In the genomic region with DNA sequence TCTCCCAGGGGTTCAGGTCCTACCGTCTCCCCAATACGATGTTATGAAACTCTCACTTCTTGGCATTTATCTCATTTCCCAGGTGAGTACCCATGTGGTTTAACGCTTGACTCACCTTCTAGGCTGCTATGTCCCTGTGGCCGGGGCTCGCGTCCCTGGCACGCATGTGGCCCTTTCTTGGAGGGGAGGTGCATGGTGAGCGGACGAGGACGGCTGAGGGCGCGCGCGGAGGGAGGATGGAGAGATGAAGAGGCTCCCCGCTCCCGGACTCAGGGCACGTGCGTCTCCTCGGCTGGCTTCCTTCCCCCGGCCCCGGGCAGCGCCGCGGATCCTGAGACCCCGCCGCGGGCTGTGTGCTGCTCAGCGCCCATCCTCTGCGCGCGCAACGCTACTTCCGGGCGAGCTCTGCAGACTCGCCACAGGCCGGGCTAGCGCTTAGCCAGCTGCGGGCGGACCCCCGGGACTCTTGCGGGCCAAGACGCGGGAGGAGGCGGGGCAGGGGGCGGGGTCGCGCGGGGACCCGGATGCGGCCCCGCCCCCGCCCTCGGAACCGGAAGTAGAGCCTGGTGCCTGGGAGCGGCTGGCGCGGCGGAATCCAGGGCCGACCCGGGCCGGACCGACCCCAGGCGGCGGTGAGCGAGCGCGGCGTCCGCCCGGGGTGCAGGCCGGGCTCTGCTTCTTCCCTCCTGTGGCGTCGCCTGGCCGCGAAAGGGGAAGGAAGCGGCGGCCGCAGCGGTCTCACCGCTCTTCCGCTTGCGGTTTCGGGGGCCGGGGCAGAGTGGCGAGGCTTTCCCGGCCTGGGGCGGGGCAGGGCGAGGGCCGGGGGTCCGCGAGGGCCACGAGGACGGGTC, we compare ENCODE assay signal across 8 cellular contexts. TPM values are rescaled to one million over a fixed set of nuclear protein-coding genes. Genes with fewer than 3 reads are reported as not detected.
DNase-seq lines count a peak whose midpoint lies in the region; ATAC-seq and TF ChIP-seq lines count a peak whose summit lies in the region.

A gene (plus strand): TSS at position 547 of the 851 bp plus-strand sequence. CDS start 8,769 bp downstream, outside the sequence.

- peak within 1 kb of the TSS; percentile 95 for H3K27ac ChIP-seq in breast epithelium

- H3K4me1 ChIP-seq in breast epithelium, result peaks cover 0 to 12% of the 10 kb centered on the region in 2 donors

- ATAC-seq in HG02678 (IDR thresholded peaks at IDR 0.05; ENCODE audit: unreplicated experiment), result peak; percentile 64
- peak; percentile 87 for ATAC-seq in WTC11
- no peak for ATAC-seq in GM18861 (IDR thresholded peaks at IDR 0.05; ENCODE audit: unreplicated experiment)

- peak; percentile 21 for TF ChIP-seq POLR2A in breast epithelium (IDR thresholded peaks at IDR 0.05)

- H3K27ac Mint-ChIP-seq in WTC11, result peak within 1 kb of the TSS; percentile 93

- H3K36me3 Mint-ChIP-seq in WTC11, result peaks cover 18% of the 10 kb centered on the region

- no peaks in the 10 kb centered on the region for H3K27me3 Mint-ChIP-seq in WTC11 (ENCODE audit: low read depth)

- peaks cover 31% of the 10 kb centered on the region for H3K4me1 Mint-ChIP-seq in WTC11

- H3K4me3 ChIP-seq in breast epithelium, result peak within 1 kb of the TSS; percentile 96 to 99 (median 97)
- H3K4me3 ChIP-seq in iPS-18c (ENCODE audit: insufficient read depth, low read depth, low read length), result peak within 1 kb of the TSS; percentile 93
- H3K4me3 ChIP-seq in skeletal muscle cell (ENCODE audit: low read depth, low read length), result peak within 1 kb of the TSS; percentile 87

- POLR2A ChIA-PET in WTC11 (lab: Charles Lee), result interaction anchor here (0.6 to 0.9 kb wide), 2 partner anchors 12 to 34 kb away, joined by 4 read pairs; no protein-coding TSS in a partner anchor

- intact Hi-C loops in breast epithelium (cut with DNase I; ENCODE audit: low total_unique reads), result no loop called here

- TF ChIP-seq CTCF in WTC11 (IDR thresholded peaks at IDR 0.05) (no peak), breast epithelium (IDR thresholded peaks at IDR 0.05) (no peak)

- H3K36me3 ChIP-seq in breast epithelium, result no peaks in the 10 kb centered on the region

- no peaks in the 10 kb centered on the region for H3K27me3 ChIP-seq in breast epithelium

- DNase-seq in DMS53 (lab: John Stamatoyannopoulos, UW), result peak; percentile 95
- DNase-seq in NCI-H2171 (lab: John Stamatoyannopoulos, UW), result peak; percentile 75
- DNase-seq in WTC11 (ENCODE audit: low spot score), result peak; percentile 91
- peak; percentile 64 to 79 for DNase-seq in breast epithelium (ENCODE audit: low spot score in 2 of 2)
- peak; percentile 57 for DNase-seq in skeletal muscle cell (ENCODE audit: low read depth)

- no peaks in the 10 kb centered on the region for H3K9me3 Mint-ChIP-seq in WTC11

- no peaks in the 10 kb centered on the region for H3K9me3 ChIP-seq in breast epithelium
- no peaks in the 10 kb centered on the region for H3K9me3 ChIP-seq in iPS-18c (ENCODE audit: control insufficient read depth, insufficient read depth, low read length)

- CTCF ChIA-PET in WTC11 (lab: Charles Lee), result interaction anchor here (0.6 to 2.1 kb wide), 5 partner anchors 20 to 1415 kb away, joined by 3 to 7 read pairs (median 5); no protein-coding TSS in a partner anchor

- peak within 1 kb of the TSS; percentile 93 for H3K4me3 Mint-ChIP-seq in WTC11

TF ChIP-seq in WTC11, 78 proteins besides CTCF, POLR2A, EP300 and RAD21 (continues in another document):
- TF ChIP-seq RELA (CRISPR knock-in tag; IDR thresholded peaks at IDR 0.05; ENCODE audit: borderline replicate concordance) (0 out of 2 replicates have a peak, but pooled peaks have one; percentile 38), ZNF263 (CRISPR knock-in tag; IDR thresholded peaks at IDR 0.05; ENCODE audit: low read depth) (peak; percentile 48), ETV6 (CRISPR knock-in tag; IDR thresholded peaks at IDR 0.05) (peak; percentile 85), FOXK1 (CRISPR knock-in tag; IDR thresholded peaks at IDR 0.05) (peak; percentile 6; the same call in 1 of the 2 replicates), NR2C2 (CRISPR knock-in tag; IDR thresholded peaks at IDR 0.05) (no peak), TP53 (CRISPR knock-in tag; IDR thresholded peaks at IDR 0.05) (0 out of 2 replicates have a peak, but pooled peaks have one; percentile 56), ESRRA (CRISPR knock-in tag; IDR thresholded peaks at IDR 0.05; ENCODE audit: borderline replicate concordance) (0 out of 2 replicates have a peak, but pooled peaks have one; percentile 24), CBFB (CRISPR knock-in tag; IDR thresholded peaks at IDR 0.05; ENCODE audit: low read depth) (peak; percentile 26; the same call in 1 of the 2 replicates)
- TF ChIP-seq, protein P1, sequence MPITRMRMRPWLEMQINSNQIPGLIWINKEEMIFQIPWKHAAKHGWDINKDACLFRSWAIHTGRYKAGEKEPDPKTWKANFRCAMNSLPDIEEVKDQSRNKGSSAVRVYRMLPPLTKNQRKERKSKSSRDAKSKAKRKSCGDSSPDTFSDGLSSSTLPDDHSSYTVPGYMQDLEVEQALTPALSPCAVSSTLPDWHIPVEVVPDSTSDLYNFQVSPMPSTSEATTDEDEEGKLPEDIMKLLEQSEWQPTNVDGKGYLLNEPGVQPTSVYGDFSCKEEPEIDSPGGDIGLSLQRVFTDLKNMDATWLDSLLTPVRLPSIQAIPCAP (CRISPR knock-in tag; IDR thresholded peaks at IDR 0.05), result no peak
- TF ChIP-seq, protein P2, sequence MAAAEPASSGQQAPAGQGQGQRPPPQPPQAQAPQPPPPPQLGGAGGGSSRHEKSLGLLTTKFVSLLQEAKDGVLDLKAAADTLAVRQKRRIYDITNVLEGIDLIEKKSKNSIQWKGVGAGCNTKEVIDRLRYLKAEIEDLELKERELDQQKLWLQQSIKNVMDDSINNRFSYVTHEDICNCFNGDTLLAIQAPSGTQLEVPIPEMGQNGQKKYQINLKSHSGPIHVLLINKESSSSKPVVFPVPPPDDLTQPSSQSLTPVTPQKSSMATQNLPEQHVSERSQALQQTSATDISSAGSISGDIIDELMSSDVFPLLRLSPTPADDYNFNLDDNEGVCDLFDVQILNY (CRISPR knock-in tag; IDR thresholded peaks at IDR 0.05), result peak; percentile 43; the same call in 1 of the 2 replicates
- TF ChIP-seq, protein P3, sequence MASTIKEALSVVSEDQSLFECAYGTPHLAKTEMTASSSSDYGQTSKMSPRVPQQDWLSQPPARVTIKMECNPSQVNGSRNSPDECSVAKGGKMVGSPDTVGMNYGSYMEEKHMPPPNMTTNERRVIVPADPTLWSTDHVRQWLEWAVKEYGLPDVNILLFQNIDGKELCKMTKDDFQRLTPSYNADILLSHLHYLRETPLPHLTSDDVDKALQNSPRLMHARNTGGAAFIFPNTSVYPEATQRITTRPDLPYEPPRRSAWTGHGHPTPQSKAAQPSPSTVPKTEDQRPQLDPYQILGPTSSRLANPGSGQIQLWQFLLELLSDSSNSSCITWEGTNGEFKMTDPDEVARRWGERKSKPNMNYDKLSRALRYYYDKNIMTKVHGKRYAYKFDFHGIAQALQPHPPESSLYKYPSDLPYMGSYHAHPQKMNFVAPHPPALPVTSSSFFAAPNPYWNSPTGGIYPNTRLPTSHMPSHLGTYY (CRISPR knock-in tag; IDR thresholded peaks at IDR 0.05), result no peak
- TF ChIP-seq, protein P4, sequence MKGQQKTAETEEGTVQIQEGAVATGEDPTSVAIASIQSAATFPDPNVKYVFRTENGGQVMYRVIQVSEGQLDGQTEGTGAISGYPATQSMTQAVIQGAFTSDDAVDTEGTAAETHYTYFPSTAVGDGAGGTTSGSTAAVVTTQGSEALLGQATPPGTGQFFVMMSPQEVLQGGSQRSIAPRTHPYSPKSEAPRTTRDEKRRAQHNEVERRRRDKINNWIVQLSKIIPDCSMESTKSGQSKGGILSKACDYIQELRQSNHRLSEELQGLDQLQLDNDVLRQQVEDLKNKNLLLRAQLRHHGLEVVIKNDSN (CRISPR knock-in tag; IDR thresholded peaks at IDR 0.05), result peak; percentile 63; the same call in 1 of the 2 replicates
- TF ChIP-seq, protein P5, sequence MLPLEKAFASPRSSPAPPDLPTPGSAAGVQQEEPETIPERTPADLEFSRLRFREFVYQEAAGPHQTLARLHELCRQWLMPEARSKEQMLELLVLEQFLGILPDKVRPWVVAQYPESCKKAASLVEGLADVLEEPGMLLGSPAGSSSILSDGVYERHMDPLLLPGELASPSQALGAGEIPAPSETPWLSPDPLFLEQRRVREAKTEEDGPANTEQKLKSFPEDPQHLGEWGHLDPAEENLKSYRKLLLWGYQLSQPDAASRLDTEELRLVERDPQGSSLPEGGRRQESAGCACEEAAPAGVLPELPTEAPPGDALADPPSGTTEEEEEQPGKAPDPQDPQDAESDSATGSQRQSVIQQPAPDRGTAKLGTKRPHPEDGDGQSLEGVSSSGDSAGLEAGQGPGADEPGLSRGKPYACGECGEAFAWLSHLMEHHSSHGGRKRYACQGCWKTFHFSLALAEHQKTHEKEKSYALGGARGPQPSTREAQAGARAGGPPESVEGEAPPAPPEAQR (CRISPR knock-in tag; IDR thresholded peaks at IDR 0.05), result no peak
- TF ChIP-seq, protein P6, sequence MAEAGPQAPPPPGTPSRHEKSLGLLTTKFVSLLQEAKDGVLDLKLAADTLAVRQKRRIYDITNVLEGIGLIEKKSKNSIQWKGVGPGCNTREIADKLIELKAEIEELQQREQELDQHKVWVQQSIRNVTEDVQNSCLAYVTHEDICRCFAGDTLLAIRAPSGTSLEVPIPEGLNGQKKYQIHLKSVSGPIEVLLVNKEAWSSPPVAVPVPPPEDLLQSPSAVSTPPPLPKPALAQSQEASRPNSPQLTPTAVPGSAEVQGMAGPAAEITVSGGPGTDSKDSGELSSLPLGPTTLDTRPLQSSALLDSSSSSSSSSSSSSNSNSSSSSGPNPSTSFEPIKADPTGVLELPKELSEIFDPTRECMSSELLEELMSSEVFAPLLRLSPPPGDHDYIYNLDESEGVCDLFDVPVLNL (CRISPR knock-in tag; IDR thresholded peaks at IDR 0.05; ENCODE audit: borderline replicate concordance, low read depth), result no peak
- TF ChIP-seq, protein P7, sequence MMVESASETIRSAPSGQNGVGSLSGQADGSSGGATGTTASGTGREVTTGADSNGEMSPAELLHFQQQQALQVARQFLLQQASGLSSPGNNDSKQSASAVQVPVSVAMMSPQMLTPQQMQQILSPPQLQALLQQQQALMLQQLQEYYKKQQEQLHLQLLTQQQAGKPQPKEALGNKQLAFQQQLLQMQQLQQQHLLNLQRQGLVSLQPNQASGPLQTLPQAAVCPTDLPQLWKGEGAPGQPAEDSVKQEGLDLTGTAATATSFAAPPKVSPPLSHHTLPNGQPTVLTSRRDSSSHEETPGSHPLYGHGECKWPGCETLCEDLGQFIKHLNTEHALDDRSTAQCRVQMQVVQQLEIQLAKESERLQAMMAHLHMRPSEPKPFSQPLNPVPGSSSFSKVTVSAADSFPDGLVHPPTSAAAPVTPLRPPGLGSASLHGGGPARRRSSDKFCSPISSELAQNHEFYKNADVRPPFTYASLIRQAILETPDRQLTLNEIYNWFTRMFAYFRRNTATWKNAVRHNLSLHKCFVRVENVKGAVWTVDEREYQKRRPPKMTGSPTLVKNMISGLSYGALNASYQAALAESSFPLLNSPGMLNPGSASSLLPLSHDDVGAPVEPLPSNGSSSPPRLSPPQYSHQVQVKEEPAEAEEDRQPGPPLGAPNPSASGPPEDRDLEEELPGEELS (CRISPR knock-in tag; IDR thresholded peaks at IDR 0.05), result peak; percentile 14; the same call in 1 of the 2 replicates

RNA-seq across cellular contexts. Expression of the gene that starts here (rescaled TPM):
- total RNA-seq in WTC11 (2021) (216 to 281 TPM (median 222 TPM) in 3 replicates), breast epithelium (100 to 1,000 TPM; 283 to 306 (median 285) TPM)
